Comparison of ENCODE assay signal across 13 cellular contexts in genomic region chr1:1123581-1124507, GRCh38. TPM values are rescaled to one million over a fixed set of nuclear protein-coding genes. Genes with fewer than 3 reads are reported as not detected.
DNase-seq lines count a peak whose midpoint lies in the region; ATAC-seq and TF ChIP-seq lines count a peak whose summit lies in the region.
"Had no signal": no experiment of that assay in that cellular context is flagged by ENCODE, and none has a peak within 500 bp of the region (broad histone marks: within the 10 kb centered on the region; RNA-seq: fewer than 3 reads in every experiment).

No MANE protein-coding gene starts in this region.

- intact Hi-C loops in IMR-90 (cut with micrococcal nuclease) (loop anchor here (5.0 kb wide), 1 partner anchor 183 kb away; the partner anchor contains the start of genes ACAP3 and PUSL1), breast epithelium (cut with DNase I; ENCODE audit: low total_unique reads) (loop anchor here (5.0 to 10.0 kb wide), 2 partner anchors 111 to 168 kb away; partner anchors contain the start of genes B3GALT6 and SDF4)

- in situ Hi-C loops in IMR-90 (cut with MboI; ENCODE audit: low sequenced_read_pairs) = no loop called here

- no peaks in the 10 kb centered on the region for H4K20me1 ChIP-seq in IMR-90 (ENCODE audit: insufficient read depth, low read length)

- no peaks in the 10 kb centered on the region for H3K9me3 ChIP-seq in CD4-positive, CD25-positive, alpha-beta regulatory T cell (ENCODE audit: control insufficient read depth in 2 of 2, low read length in 2 of 2)
- H3K9me3 ChIP-seq in IMR-90 (ENCODE audit: control insufficient read depth, insufficient read depth, low read length) (0 out of 2 replicates have a peak, but pooled peaks cover 3% of the 10 kb centered on the region), breast epithelium (no peaks in the 10 kb centered on the region)

- H3K9me1 ChIP-seq in IMR-90 (ENCODE audit: insufficient read depth, low read length) = peaks cover 9% of the 10 kb centered on the region

- POLR2A ChIA-PET in IMR-90 (lab: Charles Lee; ENCODE audit: unreplicated experiment) = no interaction called here

- TF ChIP-seq RAD21 in IMR-90 (IDR thresholded peaks at IDR 0.05; ENCODE audit: low read length) = no peak

- 90% methylated on average over 20 of the region's 23 CpGs; no CpG with 5 or more reads in 1 of the 2 experiments for WGBS in IMR-90 (ENCODE audit: extremely low coverage in 2 of 2, insufficient read length in 1 of 2), 2 experiments

- no peak overlapping the region for H2BK15ac ChIP-seq in IMR-90 (ENCODE audit: low read depth, low read length)

- no peak for ATAC-seq in CD4-positive, CD25-positive, alpha-beta regulatory T cell (ENCODE audit: low read depth in 2 of 2)
- ATAC-seq in IMR-90 (ENCODE audit: low read depth) = no peak
- ATAC-seq in naive B cell (ENCODE audit: low read depth in 2 of 2) = no peak
- no peak for ATAC-seq in GM18520 (IDR thresholded peaks at IDR 0.05; ENCODE audit: unreplicated experiment)

- DNase-seq in CD4-positive, CD25-positive, alpha-beta regulatory T cell = no peak
- DNase-seq in IMR-90 (peak; percentile 15), cardiac fibroblast (ENCODE audit: low read depth in 2 of 2) (peak; percentile 18 to 36), naive B cell (no peak), breast epithelium (ENCODE audit: low spot score in 2 of 2) (no peak), NCI-H187 (lab: John Stamatoyannopoulos, UW) (no peak), cortex of kidney (lab: John Stamatoyannopoulos, UW) (no peak)
- DNase-seq: activated effector memory CD4-positive, alpha-beta T cell treated with Interleukin-2 at 50 U/mL for 16 hours; islet precursor cell; Karpas-422; NCI-H524 had no signal

- no peak overlapping the region for H3K14ac ChIP-seq in IMR-90 (replicated peaks; ENCODE audit: low read depth, low read length)

- H3K23ac ChIP-seq in IMR-90 (ENCODE audit: low read depth, low read length) = no peak overlapping the region

- H4K91ac ChIP-seq in IMR-90 (ENCODE audit: insufficient read depth, low read depth, low read length) = no peak overlapping the region

- H2BK5ac ChIP-seq in IMR-90 (ENCODE audit: low read depth, low read length, poor library complexity, severe bottlenecking) = no peak overlapping the region

- H3K4me1 Mint-ChIP-seq in CD4-positive, CD25-positive, alpha-beta regulatory T cell = peaks cover 0 to 6% (median 2%) of the 10 kb centered on the region in 4 donors
- peaks cover 10 to 26% (median 21%) of the 10 kb centered on the region in 3 donors for H3K4me1 Mint-ChIP-seq in naive B cell

- no peak overlapping the region for H3K4me2 ChIP-seq in IMR-90 (ENCODE audit: low read depth, low read length)

- peak overlapping the region in 2 of 3 donors; percentile 54 to 86 for H3K27ac Mint-ChIP-seq in CD4-positive, CD25-positive, alpha-beta regulatory T cell
- H3K27ac Mint-ChIP-seq in naive B cell = peak overlapping the region; percentile 14 to 92 (median 72)

- H2AK9ac ChIP-seq in IMR-90 (replicated peaks; ENCODE audit: low read depth, low read length, poor library complexity) = no peak overlapping the region

- dilution Hi-C loops in IMR-90 (cut with HindIII; ENCODE audit: low sequenced_read_pairs, unreplicated experiment) = no loop called here

- BruUV-seq in IMR-90 (replicated peaks; lab: Mats Ljungman, UMichigan) = no TSS peak

- H2BK20ac ChIP-seq in IMR-90 (ENCODE audit: low read depth, low read length) = no peak overlapping the region

- no peak overlapping the region for H4K5ac ChIP-seq in IMR-90 (ENCODE audit: low read depth, low read length)

- no peaks in the 10 kb centered on the region for H3K9me3 Mint-ChIP-seq in CD4-positive, CD25-positive, alpha-beta regulatory T cell
- peaks cover 0 to 2% (median 0%) of the 10 kb centered on the region in 7 donors for H3K9me3 Mint-ChIP-seq in naive B cell

- no peaks in the 10 kb centered on the region for H3K36me3 Mint-ChIP-seq in CD4-positive, CD25-positive, alpha-beta regulatory T cell
- no peaks in the 10 kb centered on the region for H3K36me3 Mint-ChIP-seq in naive B cell

- H2AFZ ChIP-seq in IMR-90 (replicated peaks; ENCODE audit: low read length, poor library complexity) = peak overlapping the region; percentile 72

- CTCF ChIA-PET in IMR-90 (lab: Yijun Ruan, JAX) = no interaction called here

- no peak overlapping the region for H3K27ac ChIP-seq in CD4-positive, CD25-positive, alpha-beta regulatory T cell (ENCODE audit: insufficient read depth, low read length, poor library complexity, severe bottlenecking)
- H3K27ac ChIP-seq in IMR-90 (ENCODE audit: insufficient read depth, low read length) = no peak overlapping the region
- H3K27ac ChIP-seq in breast epithelium = no peak overlapping the region

- no peak for TF ChIP-seq POLR2A in IMR-90 (IDR thresholded peaks at IDR 0.05; ENCODE audit: low read depth, low read length)
- TF ChIP-seq POLR2A in breast epithelium (IDR thresholded peaks at IDR 0.05) = no peak

- H2AK5ac ChIP-seq in IMR-90 (ENCODE audit: low read depth, low read length) = no peak overlapping the region

- peaks cover 10% of the 10 kb centered on the region for H3K27me3 Mint-ChIP-seq in CD4-positive, CD25-positive, alpha-beta regulatory T cell
- H3K27me3 Mint-ChIP-seq in naive B cell = peaks cover 7 to 8% (median 7%) of the 10 kb centered on the region in 3 donors

- H3K27me3 ChIP-seq in CD4-positive, CD25-positive, alpha-beta regulatory T cell (ENCODE audit: control insufficient read depth, insufficient read depth, low read length) = no peaks in the 10 kb centered on the region
- no peaks in the 10 kb centered on the region; the same call in 1 of the 2 replicates for H3K27me3 ChIP-seq in IMR-90 (ENCODE audit: control insufficient read depth, insufficient read depth, low read length)
- H3K27me3 ChIP-seq in breast epithelium = no peaks in the 10 kb centered on the region

- H3K79me1 ChIP-seq in IMR-90 (ENCODE audit: low read depth in 1 of 2, low read length in 2 of 2) = no peaks in the 10 kb centered on the region

- H4K8ac ChIP-seq in IMR-90 (ENCODE audit: low read depth in 2 of 2, low read length in 2 of 2) = no peak overlapping the region

- no peak overlapping the region for H3K4me3 ChIP-seq in CD4-positive, CD25-positive, alpha-beta regulatory T cell (ENCODE audit: low read depth, low read length)
- H3K4me3 ChIP-seq in IMR-90 (ENCODE audit: insufficient read depth, low read depth, low read length) (no peak overlapping the region), cardiac fibroblast (replicated peaks in 1 of 2; ENCODE audit: low read depth in 2 of 2, low read length in 2 of 2) (no peak overlapping the region), breast epithelium (no peak overlapping the region)

- TF ChIP-seq CTCF in IMR-90 (conservative IDR thresholded peaks at IDR 0.05; ENCODE audit: low read depth, low read length) (no peak), cardiac fibroblast (IDR thresholded peaks at IDR 0.05; ENCODE audit: low read depth, low read length) (no peak), breast epithelium (IDR thresholded peaks at IDR 0.05) (no peak)

- H3K36me3 ChIP-seq in CD4-positive, CD25-positive, alpha-beta regulatory T cell (ENCODE audit: control insufficient read depth, insufficient read depth, low read length) = no peaks in the 10 kb centered on the region
- no peaks in the 10 kb centered on the region for H3K36me3 ChIP-seq in IMR-90 (ENCODE audit: control insufficient read depth, insufficient read depth, low read length)
- no peaks in the 10 kb centered on the region for H3K36me3 ChIP-seq in breast epithelium

- H3K18ac ChIP-seq in IMR-90 (ENCODE audit: low read depth, low read length) = no peak overlapping the region

- H3K4me1 ChIP-seq in CD4-positive, CD25-positive, alpha-beta regulatory T cell (ENCODE audit: control insufficient read depth, insufficient read depth, low read length, poor library complexity, severe bottlenecking) = peaks cover 9% of the 10 kb centered on the region
- H3K4me1 ChIP-seq in IMR-90 (ENCODE audit: control insufficient read depth, insufficient read depth, low read length) = no peaks in the 10 kb centered on the region
- peaks cover 0 to 11% of the 10 kb centered on the region in 2 donors for H3K4me1 ChIP-seq in breast epithelium

- no peak overlapping the region for H3K56ac ChIP-seq in IMR-90 (ENCODE audit: extremely low read depth, insufficient read depth, low read length)

- no peak overlapping the region for H3K9ac ChIP-seq in IMR-90 (ENCODE audit: low read depth, low read length)

- peak overlapping the region in 2 of 4 donors; percentile 44 to 51 for H3K4me3 Mint-ChIP-seq in CD4-positive, CD25-positive, alpha-beta regulatory T cell
- peak overlapping the region in 5 of 8 donors; percentile 16 to 82 (median 47) for H3K4me3 Mint-ChIP-seq in naive B cell

- no peak overlapping the region for H2BK120ac ChIP-seq in IMR-90 (ENCODE audit: low read depth, low read length)

- H3K4ac ChIP-seq in IMR-90 (ENCODE audit: low read depth, low read length) = no peak overlapping the region

RNA-seq across cellular contexts. Expression of gene C1orf159, which starts 8.0 kb away (rescaled TPM):
- 20.0 TPM for total RNA-seq in CD4-positive, CD25-positive, alpha-beta regulatory T cell
- 1 to 10 TPM; 3.0 to 6.3 (median 4.7) TPM for polyA plus RNA-seq in CD4-positive, CD25-positive, alpha-beta regulatory T cell
- total RNA-seq in IMR-90 (2012; rRNA removed) (2.5 and 2.9 TPM in 2 replicates), breast epithelium (10 to 100 TPM in 2 of 3 donors, 1 to 10 TPM in 1; 6.9 to 24.0 (median 12.5) TPM)
- polyA plus RNA-seq in IMR-90 (2012; rRNA removed) (12.6 and 15.5 TPM in 2 replicates), naive B cell (ENCODE audit: low read depth in 6 of 6) (1 to 10 TPM in 5 of 6 donors, not detected in 1; 2.0 to 6.3 (median 4.3) TPM)
- 8.0 and 11.2 TPM in 2 replicates for polyA plus RNA-seq in IMR-90 (2012; cell fraction: cytosol; rRNA removed)
- polyA plus RNA-seq in IMR-90 (2012; cell fraction: nucleus; rRNA removed; ENCODE audit: low replicate concordance) = 44.8 and 112 TPM in 2 replicates

RNA-seq across cellular contexts. Expression of gene RNF223, which starts 49.7 kb away (rescaled TPM):
- total RNA-seq in CD4-positive, CD25-positive, alpha-beta regulatory T cell = not detected
- polyA plus RNA-seq in CD4-positive, CD25-positive, alpha-beta regulatory T cell = not detected
- not detected in 2 replicates for total RNA-seq in IMR-90 (2012; rRNA removed)
- polyA plus RNA-seq in IMR-90 (2012; rRNA removed) = not detected in 2 replicates
- not detected in 2 replicates for polyA plus RNA-seq in IMR-90 (2012; cell fraction: cytosol; rRNA removed)
- not detected in 2 replicates for polyA plus RNA-seq in IMR-90 (2012; cell fraction: nucleus; rRNA removed; ENCODE audit: low replicate concordance)
- polyA plus RNA-seq in naive B cell (ENCODE audit: low read depth in 6 of 6) = not detected
- total RNA-seq in breast epithelium = 1 to 10 TPM in 1 of 3 donors, under 1 TPM in 1, not detected in 1; 0.33 to 2.8 TPM
- total RNA-seq: renal cortical epithelial cell had no signal

RNA-seq across cellular contexts. Expression of gene TTLL10, which starts 49.8 kb away (rescaled TPM):
- not detected for total RNA-seq in CD4-positive, CD25-positive, alpha-beta regulatory T cell
- polyA plus RNA-seq in CD4-positive, CD25-positive, alpha-beta regulatory T cell = not detected
- total RNA-seq in IMR-90 (2012; rRNA removed) (not detected in 2 replicates), breast epithelium (under 1 TPM; 0.15 to 0.33 (median 0.16) TPM)
- polyA plus RNA-seq in IMR-90 (2012; rRNA removed) (not detected in 2 replicates), naive B cell (ENCODE audit: low read depth in 6 of 6) (not detected)
- not detected in 2 replicates for polyA plus RNA-seq in IMR-90 (2012; cell fraction: cytosol; rRNA removed)
- not detected in 2 replicates for polyA plus RNA-seq in IMR-90 (2012; cell fraction: nucleus; rRNA removed; ENCODE audit: low replicate concordance)

Comparison
In these comparisons a context has a peak if more than half of its experiments do, and no peak if none do; other contexts are left out.
1. DNase-seq: peak in IMR-90 (single experiment) and cardiac fibroblast (2 of 2); none in CD4-positive, CD25-positive, alpha-beta regulatory T cell (0 of 3), naive B cell (single experiment), breast epithelium (0 of 2), NCI-H187 (0 of 2) and cortex of kidney (single experiment).